In the genomic region with DNA sequence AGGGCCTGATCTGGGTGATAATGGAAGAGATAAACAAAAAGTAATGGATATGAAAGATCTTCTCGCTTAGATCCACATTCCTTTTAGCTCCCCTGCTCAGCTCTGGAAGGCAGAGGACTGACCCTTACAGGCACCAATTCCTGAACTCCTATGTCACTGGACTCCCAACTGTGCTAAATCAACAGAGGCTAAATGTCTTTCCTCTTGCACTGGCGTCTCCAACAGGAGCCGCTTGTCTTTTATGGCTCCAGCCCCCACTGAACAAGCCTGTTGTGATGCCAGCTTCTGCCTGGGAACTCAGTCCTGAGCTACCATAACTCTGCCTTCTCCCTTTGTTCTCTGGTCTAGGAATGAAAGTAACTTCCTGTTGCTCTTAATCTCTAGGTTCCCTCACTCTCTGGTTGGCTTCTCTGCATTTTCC, we compare ENCODE assay signal across 14 cellular contexts.
A peak's percentile ranks its signal among the peaks of the same experiment; 100 is the strongest.
DNase-seq lines count a peak whose midpoint lies in the region; ATAC-seq and TF ChIP-seq lines count a peak whose summit lies in the region.
"Had no signal": no experiment of that assay in that cellular context is flagged by ENCODE, and none has a peak within 500 bp of the region (broad histone marks: within the 10 kb centered on the region; RNA-seq: fewer than 3 reads in every experiment).

No MANE protein-coding gene starts in this region.

- H2BK15ac ChIP-seq in IMR-90 (ENCODE audit: low read depth, low read length) (peak overlapping the region; percentile 52; the same call in 1 of the 3 replicates), mesendoderm (replicated peaks; ENCODE audit: low read depth) (no peak overlapping the region)

- H3K4me3 ChIP-seq in AG10803 (ENCODE audit: low read length) (no peak overlapping the region), IMR-90 (ENCODE audit: insufficient read depth, low read depth, low read length) (no peak overlapping the region), cardiac fibroblast (replicated peaks in 1 of 2; ENCODE audit: low read depth in 2 of 2, low read length in 2 of 2) (no peak overlapping the region), mesendoderm (ENCODE audit: low read length) (no peak overlapping the region)
- H3K4me3 ChIP-seq: left ventricle myocardium inferior, thoracic aorta had no signal

- dilution Hi-C loops in IMR-90 (cut with HindIII; ENCODE audit: low sequenced_read_pairs, unreplicated experiment), result no loop called here

- no peaks in the 10 kb centered on the region; the same call in 1 of the 2 replicates for H3K4me1 ChIP-seq in IMR-90 (ENCODE audit: control insufficient read depth, insufficient read depth, low read length)
- H3K4me1 ChIP-seq in mesendoderm (ENCODE audit: control insufficient read depth, low read depth, low read length), result no peaks in the 10 kb centered on the region
- H3K4me1 ChIP-seq: BE2C, left ventricle myocardium inferior had no signal

- CTCF ChIA-PET in IMR-90 (lab: Yijun Ruan, JAX), result no interaction called here

- peak overlapping the region; percentile 62; the same call in 1 of the 2 replicates for H3K27ac ChIP-seq in IMR-90 (ENCODE audit: insufficient read depth, low read length)
- peak overlapping the region; percentile 68 for H3K27ac ChIP-seq in mesendoderm (ENCODE audit: low read depth, low read length)
- H3K27ac ChIP-seq: left ventricle myocardium inferior, thoracic aorta had no signal

- H4K91ac ChIP-seq in IMR-90 (ENCODE audit: insufficient read depth, low read depth, low read length), result 0 out of 2 replicates have a peak overlapping the region, but pooled peaks have one; percentile 11

- DNase-seq in AG10803 (ENCODE audit: low read depth), result peak; percentile 6
- peak; percentile 41 for DNase-seq in IMR-90
- DNase-seq in cardiac fibroblast (ENCODE audit: low read depth in 2 of 2), result peak; percentile 5 to 7
- DNase-seq in mesendoderm, result peak; percentile 98
- no peak for DNase-seq in OCI-M1 (lab: John Stamatoyannopoulos, UW)
- DNase-seq in NCI-H774 (lab: John Stamatoyannopoulos, UW), result no peak
- no peak for DNase-seq in DMS114 treated with DMSO at 0.1 percent for 48 hours (lab: John Stamatoyannopoulos, UW; ENCODE audit: unreplicated experiment)
- DNase-seq: BE2C, caudate nucleus, left ventricle myocardium inferior, NCI-H1436 treated with DMSO at 0.1 percent for 48 hours, T1000 had no signal

- peak overlapping the region; percentile 62; the same call in 1 of the 2 replicates for H4K5ac ChIP-seq in IMR-90 (ENCODE audit: low read depth, low read length)
- H4K5ac ChIP-seq in mesendoderm (ENCODE audit: low read length), result no peak overlapping the region

- WGBS in IMR-90 (ENCODE audit: extremely low coverage in 2 of 2, insufficient read length in 1 of 2), 2 experiments, result no CpG with 5 or more reads among the region's 3 CpGs
- WGBS in mesendoderm (ENCODE audit: extremely low coverage, insufficient coverage, low lambda C conversion rate), result no CpG with 5 or more reads among the region's 3 CpGs

- H4K8ac ChIP-seq in IMR-90 (ENCODE audit: low read depth in 2 of 2, low read length in 2 of 2), result peak overlapping the region in 1 of 2 experiments; percentile 77; a peak in 2 of 4 replicates
- H4K8ac ChIP-seq in mesendoderm (ENCODE audit: low read depth, low read length), result no peak overlapping the region

- H3K4me2 ChIP-seq in IMR-90 (ENCODE audit: low read depth, low read length) (peak overlapping the region; percentile 18; the same call in 1 of the 2 replicates), mesendoderm (ENCODE audit: low read length) (no peak overlapping the region)

- no peak overlapping the region for H3K9ac ChIP-seq in IMR-90 (ENCODE audit: low read depth, low read length)
- no peak overlapping the region for H3K9ac ChIP-seq in mesendoderm (ENCODE audit: low read length)

- no peaks in the 10 kb centered on the region for H3K79me2 ChIP-seq in mesendoderm (ENCODE audit: control insufficient read depth, insufficient read depth, low read length)

- H3K79me1 ChIP-seq in IMR-90 (ENCODE audit: low read depth in 1 of 2, low read length in 2 of 2) (no peaks in the 10 kb centered on the region), mesendoderm (ENCODE audit: low read length) (no peaks in the 10 kb centered on the region)

- BruUV-seq in IMR-90 (replicated peaks; lab: Mats Ljungman, UMichigan), result no TSS peak

- peak overlapping the region; percentile 43 for H3K56ac ChIP-seq in IMR-90 (ENCODE audit: extremely low read depth, insufficient read depth, low read length)
- H3K56ac ChIP-seq in mesendoderm (ENCODE audit: low read length), result peak overlapping the region; percentile 40

- TF ChIP-seq POLR2A in IMR-90 (IDR thresholded peaks at IDR 0.05; ENCODE audit: low read depth, low read length), result no peak

- no peaks in the 10 kb centered on the region for H4K20me1 ChIP-seq in IMR-90 (ENCODE audit: insufficient read depth, low read length)

- H2BK5ac ChIP-seq in IMR-90 (ENCODE audit: low read depth, low read length, poor library complexity, severe bottlenecking), result peak overlapping the region; percentile 66
- H2BK5ac ChIP-seq in mesendoderm (ENCODE audit: low read length), result no peak overlapping the region

- H3K36me3 ChIP-seq in IMR-90 (ENCODE audit: control insufficient read depth, insufficient read depth, low read length) (no peaks in the 10 kb centered on the region), mesendoderm (ENCODE audit: control insufficient read depth, insufficient read depth, low read length) (no peaks in the 10 kb centered on the region)
- H3K36me3 ChIP-seq: BE2C, left ventricle myocardium inferior, thoracic aorta had no signal

- no peaks in the 10 kb centered on the region for H3K9me1 ChIP-seq in IMR-90 (ENCODE audit: insufficient read depth, low read length)

- peak overlapping the region; percentile 90 for H2AFZ ChIP-seq in IMR-90 (replicated peaks; ENCODE audit: low read length, poor library complexity)

- H3K4ac ChIP-seq in IMR-90 (ENCODE audit: low read depth, low read length) (peak overlapping the region; percentile 11; the same call in 1 of the 2 replicates), mesendoderm (ENCODE audit: low read depth, low read length) (no peak overlapping the region)

- no peaks in the 10 kb centered on the region for H3K27me3 ChIP-seq in IMR-90 (ENCODE audit: control insufficient read depth, insufficient read depth, low read length)
- no peaks in the 10 kb centered on the region for H3K27me3 ChIP-seq in mesendoderm (ENCODE audit: insufficient read depth, low read length, poor library complexity)
- H3K27me3 ChIP-seq: BE2C had no signal

- POLR2A ChIA-PET in IMR-90 (lab: Charles Lee; ENCODE audit: unreplicated experiment), result interaction anchor here (0.6 kb wide), 1 partner anchor 33 kb away, joined by 3 read pairs; no protein-coding TSS in a partner anchor

- H2AK9ac ChIP-seq in IMR-90 (replicated peaks; ENCODE audit: low read depth, low read length, poor library complexity), result no peak overlapping the region

- peak overlapping the region; percentile 60; the same call in 1 of the 2 replicates for H2BK20ac ChIP-seq in IMR-90 (ENCODE audit: low read depth, low read length)

- peak overlapping the region; percentile 91; the same call in 1 of the 2 replicates for H3K18ac ChIP-seq in IMR-90 (ENCODE audit: low read depth, low read length)
- no peak overlapping the region for H3K18ac ChIP-seq in mesendoderm (ENCODE audit: low read length)

- peak; percentile 79 for ATAC-seq in IMR-90 (ENCODE audit: low read depth)
- ATAC-seq in esophagus mucosa, result no peak

- in situ Hi-C loops in IMR-90 (cut with MboI; ENCODE audit: low sequenced_read_pairs), result no loop called here

- intact Hi-C loops in IMR-90 (cut with micrococcal nuclease), result loop anchor here (5.0 kb wide), 1 partner anchor 33 kb away; no protein-coding TSS in a partner anchor

- TF ChIP-seq CTCF in AG10803 (conservative IDR thresholded peaks at IDR 0.05; ENCODE audit: low read length), result no peak
- TF ChIP-seq CTCF in IMR-90 (conservative IDR thresholded peaks at IDR 0.05; ENCODE audit: low read depth, low read length), result no peak
- no peak for TF ChIP-seq CTCF in cardiac fibroblast (IDR thresholded peaks at IDR 0.05; ENCODE audit: low read depth, low read length)

- peak overlapping the region; percentile 3 for H3K14ac ChIP-seq in IMR-90 (replicated peaks; ENCODE audit: low read depth, low read length)

- peak overlapping the region; percentile 6; the same call in 1 of the 2 replicates for H3K23ac ChIP-seq in IMR-90 (ENCODE audit: low read depth, low read length)
- no peak overlapping the region for H3K23ac ChIP-seq in mesendoderm (ENCODE audit: low read length)

- TF ChIP-seq RAD21 in IMR-90 (IDR thresholded peaks at IDR 0.05; ENCODE audit: low read length), result no peak

- no peak overlapping the region for H2AK5ac ChIP-seq in IMR-90 (ENCODE audit: low read depth, low read length)
- H2AK5ac ChIP-seq in mesendoderm (ENCODE audit: low read length), result no peak overlapping the region

- no peaks in the 10 kb centered on the region for H3K9me3 ChIP-seq in IMR-90 (ENCODE audit: control insufficient read depth, insufficient read depth, low read length)
- H3K9me3 ChIP-seq: BE2C, left ventricle myocardium inferior, thoracic aorta had no signal

- H2BK120ac ChIP-seq in IMR-90 (ENCODE audit: low read depth, low read length), result peak overlapping the region; percentile 33
- H2BK120ac ChIP-seq in mesendoderm (ENCODE audit: low read depth, low read length), result no peak overlapping the region

TF ChIP-seq in IMR-90, 13 proteins besides CTCF, POLR2A, EP300 and RAD21 (continues in another document):
- TF ChIP-seq SMC3 (IDR thresholded peaks at IDR 0.05; ENCODE audit: low read depth, low read length) (no peak), RFX5 (IDR thresholded peaks at IDR 0.05; ENCODE audit: low read depth, low read length) (no peak), CEBPB (IDR thresholded peaks at IDR 0.05; ENCODE audit: low read depth, low read length) (no peak), RCOR1 (IDR thresholded peaks at IDR 0.05; ENCODE audit: insufficient replicate concordance, low read length) (no peak), MXI1 (IDR thresholded peaks at IDR 0.05; ENCODE audit: borderline replicate concordance, low read depth, low read length) (no peak), MAFK (IDR thresholded peaks at IDR 0.05; ENCODE audit: low read depth, low read length) (no peak), BHLHE40 (IDR thresholded peaks at IDR 0.05; ENCODE audit: low read depth, low read length) (no peak), MAZ (IDR thresholded peaks at IDR 0.05; ENCODE audit: borderline replicate concordance, low read depth, low read length) (no peak)
- TF ChIP-seq, protein P1, sequence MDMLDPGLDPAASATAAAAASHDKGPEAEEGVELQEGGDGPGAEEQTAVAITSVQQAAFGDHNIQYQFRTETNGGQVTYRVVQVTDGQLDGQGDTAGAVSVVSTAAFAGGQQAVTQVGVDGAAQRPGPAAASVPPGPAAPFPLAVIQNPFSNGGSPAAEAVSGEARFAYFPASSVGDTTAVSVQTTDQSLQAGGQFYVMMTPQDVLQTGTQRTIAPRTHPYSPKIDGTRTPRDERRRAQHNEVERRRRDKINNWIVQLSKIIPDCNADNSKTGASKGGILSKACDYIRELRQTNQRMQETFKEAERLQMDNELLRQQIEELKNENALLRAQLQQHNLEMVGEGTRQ (IDR thresholded peaks at IDR 0.05; ENCODE audit: low read depth, low read length), result no peak

Comparison
In these comparisons a context has a peak if more than half of its experiments do, and no peak if none do; other contexts are left out.
1. DNase-seq: peak in AG10803 (single experiment), IMR-90 (single experiment), cardiac fibroblast (2 of 2) and mesendoderm (single experiment); none in OCI-M1 (single experiment), NCI-H774 (single experiment) and DMS114 treated with DMSO at 0.1 percent for 48 hours (single experiment).